8 cellular contexts compared by ENCODE assay signal in the genomic region with DNA sequence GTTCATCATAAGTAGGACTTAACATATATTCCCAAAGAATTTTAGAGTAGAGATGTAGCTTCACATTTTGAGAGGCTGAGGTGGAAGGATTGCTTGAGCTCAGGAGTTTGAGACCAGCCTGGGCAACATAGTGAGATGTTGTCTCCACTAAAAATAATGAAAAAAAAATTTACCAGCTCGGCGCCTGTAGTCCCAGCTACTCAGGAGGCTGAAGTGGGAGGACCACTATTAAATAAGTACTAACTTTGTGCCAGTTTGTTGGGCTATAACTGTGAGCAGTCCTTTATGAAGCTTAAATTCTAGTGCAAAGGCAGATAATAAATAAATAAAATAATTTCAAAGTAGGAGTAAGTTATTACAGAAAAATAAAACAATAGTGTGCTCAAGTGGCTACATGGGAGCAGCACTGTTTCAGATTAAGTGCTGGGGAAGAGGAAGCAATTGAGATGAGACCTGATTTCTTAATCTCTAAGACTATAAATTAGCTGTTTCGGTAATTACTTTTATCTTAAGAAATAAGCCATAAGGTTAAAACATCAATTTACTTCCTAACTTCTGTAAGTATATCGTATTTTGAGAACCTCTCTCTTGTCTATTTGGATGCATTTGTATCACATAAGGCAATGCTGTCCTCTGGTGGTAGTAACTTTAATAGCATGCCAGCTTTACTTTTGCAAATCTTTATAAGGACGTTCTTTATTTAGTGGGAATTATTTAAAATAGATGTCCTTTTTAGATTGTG.
A peak's percentile ranks its signal among the peaks of the same experiment; 100 is the strongest.
DNase-seq lines count a peak whose midpoint lies in the region; ATAC-seq and TF ChIP-seq lines count a peak whose summit lies in the region.

No MANE protein-coding gene starts in this region.

- H3K27me3 ChIP-seq in Karpas-422 (ENCODE audit: low read length), result no peaks in the 10 kb centered on the region

- H3K27ac Mint-ChIP-seq in endothelial cell (ENCODE audit: unreplicated experiment), result no peak overlapping the region

- no peak overlapping the region for H2AFZ ChIP-seq in Karpas-422 (ENCODE audit: low read length)

- no peak overlapping the region for H3K4me3 ChIP-seq in Karpas-422 (ENCODE audit: low read length)

- H3K4me3 Mint-ChIP-seq in endothelial cell (ENCODE audit: unreplicated experiment), result no peak overlapping the region

- H3K9me3 Mint-ChIP-seq in endothelial cell (ENCODE audit: unreplicated experiment), result no peaks in the 10 kb centered on the region

- no peaks in the 10 kb centered on the region for H3K36me3 ChIP-seq in Karpas-422 (ENCODE audit: insufficient read depth, low read length)

- DNase-seq in activated T-cell treated with anti-CD3 and anti-CD28 coated beads for 4 hours (peak; percentile 23), Karpas-422 (peak; percentile 83), SKM-1 (lab: John Stamatoyannopoulos, UW; ENCODE audit: unreplicated experiment) (peak; percentile 3), endothelial cell (ENCODE audit: low spot score) (peak; percentile 30), middle frontal gyrus (ENCODE audit: extremely low spot score, low spot score) (peak; percentile 51)
- no peak for DNase-seq in activated T-cell treated with anti-CD3 and anti-CD28 coated beads, Interleukin-2, amount 50 U/mL, for 48 hours

- no peaks in the 10 kb centered on the region for H3K4me1 Mint-ChIP-seq in endothelial cell (ENCODE audit: unreplicated experiment)

- H4K20me1 ChIP-seq in Karpas-422 (ENCODE audit: insufficient read depth, low read depth, low read length), result no peaks in the 10 kb centered on the region

- H3K9me3 ChIP-seq in Karpas-422 (ENCODE audit: low read length), result no peaks in the 10 kb centered on the region

- H3K4me2 ChIP-seq in Karpas-422 (ENCODE audit: low read depth, low read length, poor library complexity, severe bottlenecking), result peak overlapping the region; percentile 18

- H3K4me1 ChIP-seq in Karpas-422 (ENCODE audit: low read length), result peaks cover 6% of the 10 kb centered on the region

- H3K79me2 ChIP-seq in Karpas-422 (ENCODE audit: low read length), result no peaks in the 10 kb centered on the region

- no peak overlapping the region for H3K27ac ChIP-seq in Karpas-422 (ENCODE audit: low read length)

- peak; percentile 91 for TF ChIP-seq CTCF in endothelial cell (IDR thresholded peaks at IDR 0.05; ENCODE audit: unreplicated experiment)

- ATAC-seq in GM21576 (IDR thresholded peaks at IDR 0.05; ENCODE audit: unreplicated experiment), result peak; percentile 67
- ATAC-seq in HG03039 (IDR thresholded peaks at IDR 0.05; ENCODE audit: unreplicated experiment), result no peak

- no peaks in the 10 kb centered on the region for H3K27me3 Mint-ChIP-seq in endothelial cell (ENCODE audit: unreplicated experiment)

- H3K36me3 Mint-ChIP-seq in endothelial cell (ENCODE audit: low read depth, unreplicated experiment), result peaks cover 3% of the 10 kb centered on the region

- H3K9me2 ChIP-seq in Karpas-422 (replicated peaks; ENCODE audit: insufficient read depth, low read length), result no peaks in the 10 kb centered on the region

- no peak overlapping the region for H3K9ac ChIP-seq in Karpas-422 (ENCODE audit: low read length)

Comparison
In these comparisons a context has a peak if more than half of its experiments do, and no peak if none do; other contexts are left out.
1. DNase-seq: peak in activated T-cell treated with anti-CD3 and anti-CD28 coated beads for 4 hours (single experiment), Karpas-422 (single experiment), SKM-1 (single experiment), endothelial cell (single experiment) and middle frontal gyrus (single experiment); none in activated T-cell treated with anti-CD3 and anti-CD28 coated beads, Interleukin-2, amount 50 U/mL, for 48 hours (0 of 2).